Comparison of ENCODE assay signal across 12 cellular contexts in the genomic region with DNA sequence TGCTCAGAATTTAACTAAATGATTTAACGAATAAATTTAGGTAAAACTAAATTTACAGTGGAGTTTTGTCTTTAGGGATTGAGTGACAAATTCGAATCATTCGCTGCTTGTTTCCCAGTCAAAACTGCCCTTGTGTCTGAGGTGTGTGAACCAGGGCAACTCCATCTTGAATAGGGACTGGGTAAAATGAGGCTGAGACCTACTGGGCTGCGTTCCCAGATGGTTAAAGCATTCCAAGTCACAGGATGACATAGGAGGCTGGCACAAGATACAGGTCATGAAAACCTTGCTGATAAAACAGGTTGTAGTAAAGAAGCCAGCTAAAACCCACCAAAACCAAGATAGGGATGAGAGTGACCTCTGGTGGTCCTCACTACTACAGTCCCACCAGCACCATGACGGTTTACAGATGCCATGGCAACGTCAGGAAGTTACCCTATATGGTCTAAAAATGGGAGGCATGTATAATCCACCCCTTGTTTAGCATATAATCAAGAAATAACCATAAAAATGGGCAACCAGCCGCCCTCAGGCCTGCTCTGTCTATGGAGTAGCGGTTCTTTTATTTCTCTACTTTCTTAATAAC. TPM values are rescaled to one million over a fixed set of nuclear protein-coding genes. Genes with fewer than 3 reads are reported as not detected.
DNase-seq lines count a peak whose midpoint lies in the region; ATAC-seq and TF ChIP-seq lines count a peak whose summit lies in the region.
"Had no signal": no experiment of that assay in that cellular context is flagged by ENCODE, and none has a peak within 500 bp of the region (broad histone marks: within the 10 kb centered on the region; RNA-seq: fewer than 3 reads in every experiment).

No MANE protein-coding gene starts in this region.

- H3K27ac Mint-ChIP-seq in activated CD4-positive, alpha-beta T cell treated with anti-CD3 and anti-CD28 coated beads for 36 hours, result no peak overlapping the region
- H3K27ac Mint-ChIP-seq: activated naive CD8-positive, alpha-beta T cell treated with anti-CD3 and anti-CD28 coated beads for 36 hours had no signal

- ATAC-seq in HG03457 (IDR thresholded peaks at IDR 0.05; ENCODE audit: unreplicated experiment) (no peak), GM18868 (IDR thresholded peaks at IDR 0.05; ENCODE audit: unreplicated experiment) (no peak)
- no peak for ATAC-seq in activated CD4-positive, alpha-beta T cell treated with anti-CD3 and anti-CD28 coated beads for 36 hours

- H3K36me3 Mint-ChIP-seq in activated CD4-positive, alpha-beta T cell treated with anti-CD3 and anti-CD28 coated beads for 36 hours (ENCODE audit: low read depth), result peaks cover 2% of the 10 kb centered on the region

- H3K4me2 ChIP-seq in hepatocyte, result peak overlapping the region; percentile 14

- WGBS in hepatocyte (ENCODE audit: low lambda C conversion rate, missing lambda C conversion rate), result 63% methylated on average over 8 of the region's 8 CpGs

- no peaks in the 10 kb centered on the region for H3K9me3 Mint-ChIP-seq in activated CD4-positive, alpha-beta T cell treated with anti-CD3 and anti-CD28 coated beads for 36 hours (ENCODE audit: low read depth)
- H3K9me3 Mint-ChIP-seq: activated naive CD8-positive, alpha-beta T cell treated with anti-CD3 and anti-CD28 coated beads for 36 hours had no signal

- H3K4me3 ChIP-seq in BJ (ENCODE audit: low read depth, low read length) (no peak overlapping the region), SJSA1 (no peak overlapping the region), hepatocyte (no peak overlapping the region)

- H3K36me3 ChIP-seq in BJ (ENCODE audit: control insufficient read depth, insufficient read depth, low read length), result no peaks in the 10 kb centered on the region
- no peaks in the 10 kb centered on the region for H3K36me3 ChIP-seq in SJSA1
- H3K36me3 ChIP-seq in hepatocyte (replicated peaks; ENCODE audit: insufficient read depth, low read depth), result no peaks in the 10 kb centered on the region

- 0 out of 2 replicates have a peak, but pooled peaks have one; percentile 11 for TF ChIP-seq CTCF in BJ (IDR thresholded peaks at IDR 0.05; ENCODE audit: insufficient read depth, low read depth, low read length)
- peak; percentile 26 for TF ChIP-seq CTCF in GM12873 (IDR thresholded peaks at IDR 0.05; ENCODE audit: insufficient read depth, low read depth, low read length, missing control alignments)
- TF ChIP-seq CTCF in hepatocyte (IDR thresholded peaks at IDR 0.05; ENCODE audit: poor library complexity), result peak; percentile 51

- no peaks in the 10 kb centered on the region for H3K9me2 ChIP-seq in hepatocyte (replicated peaks; ENCODE audit: insufficient read depth)

- no peaks in the 10 kb centered on the region for H3K4me1 ChIP-seq in SJSA1 (replicated peaks)
- no peaks in the 10 kb centered on the region for H3K4me1 ChIP-seq in hepatocyte (ENCODE audit: insufficient read depth)

- H3K4me1 Mint-ChIP-seq in activated CD4-positive, alpha-beta T cell treated with anti-CD3 and anti-CD28 coated beads for 36 hours, result peaks cover 12% of the 10 kb centered on the region

- H3K27me3 Mint-ChIP-seq in activated CD4-positive, alpha-beta T cell treated with anti-CD3 and anti-CD28 coated beads for 36 hours, result peaks cover 44% of the 10 kb centered on the region

- CTCF ChIA-PET in BJ (lab: Yijun Ruan, JAX), result no interaction called here
- CTCF ChIA-PET in activated CD4-positive, alpha-beta T cell treated with anti-CD3 and anti-CD28 coated beads for 36 hours (lab: Charles Lee), result interaction anchor here (1.2 kb wide), 1 partner anchor 122 kb away, joined by 3 read pairs; no protein-coding TSS in a partner anchor

- H3K27ac ChIP-seq in SJSA1 (no peak overlapping the region), hepatocyte (no peak overlapping the region)

- H3K9me3 ChIP-seq in SJSA1 (replicated peaks) (0 out of 2 replicates have a peak, but pooled peaks cover 4% of the 10 kb centered on the region), hepatocyte (ENCODE audit: low read depth) (no peaks in the 10 kb centered on the region)

- H3K4me3 Mint-ChIP-seq in activated CD4-positive, alpha-beta T cell treated with anti-CD3 and anti-CD28 coated beads for 36 hours, result no peak overlapping the region
- H3K4me3 Mint-ChIP-seq: activated naive CD8-positive, alpha-beta T cell treated with anti-CD3 and anti-CD28 coated beads for 36 hours had no signal

- DNase-seq in BJ (ENCODE audit: low read depth) (no peak), SJSA1 (ENCODE audit: low read depth in 1 of 2, low spot score in 2 of 2) (peak; percentile 61 to 65), hepatocyte (ENCODE audit: low spot score) (no peak), ureter (ENCODE audit: low spot score) (no peak)
- DNase-seq in activated CD4-positive, alpha-beta T cell treated with anti-CD3 and anti-CD28 coated beads for 36 hours, result no peak
- DNase-seq: activated naive CD8-positive, alpha-beta T cell treated with anti-CD3 and anti-CD28 coated beads for 36 hours; effector memory CD4-positive, alpha-beta T cell; MV-4-11; stimulated activated CD4-positive, alpha-beta T cell treated with anti-CD3 and anti-CD28 coated beads, Interleukin-12 subunit alpha, Interleukin-12 subunit beta, amount 100 ng/mL, for 4 hours had no signal

- H4K20me1 ChIP-seq in hepatocyte (ENCODE audit: insufficient read depth, poor library complexity, severe bottlenecking), result no peaks in the 10 kb centered on the region

- H3K79me2 ChIP-seq in hepatocyte, result no peaks in the 10 kb centered on the region

- H2AFZ ChIP-seq in hepatocyte, result no peak overlapping the region

- peaks cover 9% of the 10 kb centered on the region for H3K27me3 ChIP-seq in BJ (ENCODE audit: control insufficient read depth, insufficient read depth, low read length)
- no peaks in the 10 kb centered on the region for H3K27me3 ChIP-seq in SJSA1 (replicated peaks)
- H3K27me3 ChIP-seq in hepatocyte, result peaks cover 22% of the 10 kb centered on the region

- POLR2A ChIA-PET in BJ (lab: Charles Lee), result no interaction called here
- POLR2A ChIA-PET in activated CD4-positive, alpha-beta T cell treated with anti-CD3 and anti-CD28 coated beads for 36 hours (lab: Charles Lee), result no interaction called here

- intact Hi-C loops in activated CD4-positive, alpha-beta T cell treated with anti-CD3 and anti-CD28 coated beads for 36 hours (cut with DNase I, micrococcal nuclease), result no loop called here

RNA-seq across cellular contexts. Expression of a gene that starts 10.2 kb away (rescaled TPM):
- polyA plus RNA-seq in BJ (2011; rRNA removed), result 43.5 and 54.4 TPM in 2 replicates
- polyA minus RNA-seq in BJ (2011; rRNA and poly(A)+ RNA removed), result 78.1 and 78.8 TPM in 2 replicates
- total RNA-seq in SJSA1 (2014; rRNA removed; shearing (Covaris generic)), result 208 and 225 TPM in 2 replicates
- total RNA-seq in hepatocyte, result 135 and 143 TPM in 2 replicates
- polyA plus RNA-seq in hepatocyte, result 104 and 135 TPM in 2 replicates
- 10 to 100 TPM; 65.1 to 91.8 TPM for total RNA-seq in activated CD4-positive, alpha-beta T cell treated with anti-CD3 and anti-CD28 coated beads for 36 hours
- total RNA-seq in ureter, result 138 TPM

Comparison
In these comparisons a context has a peak if more than half of its experiments do, and no peak if none do; other contexts are left out.
1. DNase-seq: peak in SJSA1 (2 of 2); none in BJ (single experiment), hepatocyte (single experiment), activated CD4-positive, alpha-beta T cell treated with anti-CD3 and anti-CD28 coated beads for 36 hours (single experiment) and ureter (single experiment).
2. Peak in every context shown above with its lines, with median percentiles within 50 percentile points of each other: CTCF ChIP-seq.